ENCODE assay signal across 8 cellular contexts in genomic region chr16:57859331-57859730, GRCh38. TPM values are rescaled to one million over a fixed set of nuclear protein-coding genes. Genes with fewer than 3 reads are reported as not detected.
A peak's percentile ranks its signal among the peaks of the same experiment; 100 is the strongest.
DNase-seq lines count a peak whose midpoint lies in the region; ATAC-seq and TF ChIP-seq lines count a peak whose summit lies in the region.

No MANE protein-coding gene starts in this region.

- TF ChIP-seq CTCF in MCF 10A (IDR thresholded peaks at IDR 0.05; ENCODE audit: unreplicated experiment), result peak; percentile 31
- no peak for TF ChIP-seq CTCF in breast epithelium (IDR thresholded peaks at IDR 0.05)
- TF ChIP-seq CTCF in OCI-LY1 (IDR thresholded peaks at IDR 0.05; ENCODE audit: low read length), result peak; percentile 20; the same call in 1 of the 2 replicates
- peak; percentile 14 for TF ChIP-seq CTCF in epithelial cell of esophagus (IDR thresholded peaks at IDR 0.05; ENCODE audit: insufficient read depth, low read depth, low read length, missing control alignments)
- TF ChIP-seq CTCF in type B pancreatic cell (conservative IDR thresholded peaks at IDR 0.05), result peak; percentile 69

- H3K27me3 ChIP-seq in breast epithelium, result no peaks in the 10 kb centered on the region
- H3K27me3 ChIP-seq in OCI-LY1 (ENCODE audit: insufficient read depth, low read length), result no peaks in the 10 kb centered on the region

- H3K4me1 ChIP-seq in breast epithelium (no peaks in the 10 kb centered on the region), OCI-LY1 (ENCODE audit: insufficient read depth, low read length, severe bottlenecking) (no peaks in the 10 kb centered on the region)

- peaks cover 7% of the 10 kb centered on the region for H3K4me1 Mint-ChIP-seq in MCF 10A (ENCODE audit: insufficient read depth, unreplicated experiment)
- peaks cover 20% of the 10 kb centered on the region for H3K4me1 Mint-ChIP-seq in type B pancreatic cell (ENCODE audit: unreplicated experiment)

- no peak overlapping the region for H3K9ac ChIP-seq in OCI-LY1 (ENCODE audit: low read length)

- H3K27ac Mint-ChIP-seq in MCF 10A (ENCODE audit: low read depth, unreplicated experiment), result no peak overlapping the region
- H3K27ac Mint-ChIP-seq in type B pancreatic cell, result no peak overlapping the region

- H3K79me2 ChIP-seq in OCI-LY1 (ENCODE audit: insufficient read depth, low read length), result no peaks in the 10 kb centered on the region

- H3K4me3 Mint-ChIP-seq in MCF 10A (ENCODE audit: unreplicated experiment), result no peak overlapping the region
- no peak overlapping the region for H3K4me3 Mint-ChIP-seq in type B pancreatic cell

- H3K27me3 Mint-ChIP-seq in MCF 10A (ENCODE audit: insufficient read depth, unreplicated experiment) (no peaks in the 10 kb centered on the region), type B pancreatic cell (peaks cover 6% of the 10 kb centered on the region)

- H4K20me1 ChIP-seq in OCI-LY1 (ENCODE audit: insufficient read depth, low read length), result no peaks in the 10 kb centered on the region

- TF ChIP-seq POLR2A in breast epithelium (IDR thresholded peaks at IDR 0.05), result no peak

- ATAC-seq in GM19395 (IDR thresholded peaks at IDR 0.05; ENCODE audit: unreplicated experiment), result no peak
- no peak for ATAC-seq in HG02678 (IDR thresholded peaks at IDR 0.05; ENCODE audit: unreplicated experiment)
- no peak for ATAC-seq in GM21723 (IDR thresholded peaks at IDR 0.05; ENCODE audit: unreplicated experiment)

- H3K27ac ChIP-seq in breast epithelium, result no peak overlapping the region
- no peak overlapping the region for H3K27ac ChIP-seq in OCI-LY1 (ENCODE audit: low read depth, low read length, poor library complexity, severe bottlenecking)

- H3K9me3 ChIP-seq in breast epithelium (peaks cover 0 to 10% of the 10 kb centered on the region in 2 donors), OCI-LY1 (ENCODE audit: low read length) (no peaks in the 10 kb centered on the region)

- no peaks in the 10 kb centered on the region for H3F3A ChIP-seq in OCI-LY1 (ENCODE audit: insufficient read depth, low read length)

- peak; percentile 22 for DNase-seq in MCF 10A (ENCODE audit: unreplicated experiment)
- DNase-seq in breast epithelium (ENCODE audit: low spot score in 2 of 2), result no peak
- DNase-seq in epithelial cell of esophagus (ENCODE audit: low read depth), result peak; percentile 24
- DNase-seq in type B pancreatic cell (ENCODE audit: extremely low spot score, unreplicated experiment), result no peak

- POLR2A ChIA-PET in MCF 10A (lab: Yijun Ruan, JAX), result interaction anchor here (0.6 kb wide), 1 partner anchor 12 kb away, joined by 6 read pairs; no protein-coding TSS in a partner anchor

- H3K36me3 ChIP-seq in breast epithelium (no peaks in the 10 kb centered on the region), OCI-LY1 (ENCODE audit: insufficient read depth, low read length) (no peaks in the 10 kb centered on the region)

- no TSS peak for BruUV-seq in MCF 10A (replicated peaks; lab: Mats Ljungman, UMichigan)

- intact Hi-C loops in MCF 10A (cut with micrococcal nuclease), result no loop called here
- intact Hi-C loops in breast epithelium (cut with DNase I; ENCODE audit: low total_unique reads), result no loop called here

- H3K4me2 ChIP-seq in OCI-LY1 (ENCODE audit: low read length), result no peak overlapping the region

- CTCF ChIA-PET in MCF 10A (lab: Yijun Ruan, JAX), result interaction anchor here (1.6 to 9.6 kb wide), 2 partner anchors 19 to 66 kb away, joined by 3 to 176 read pairs; no protein-coding TSS in a partner anchor

- H2AFZ ChIP-seq in OCI-LY1 (ENCODE audit: low read length), result no peak overlapping the region

- H3K9me3 Mint-ChIP-seq in MCF 10A (ENCODE audit: unreplicated experiment) (no peaks in the 10 kb centered on the region), type B pancreatic cell (no peaks in the 10 kb centered on the region)

- H3K36me3 Mint-ChIP-seq in MCF 10A (ENCODE audit: insufficient read depth, unreplicated experiment) (no peaks in the 10 kb centered on the region), type B pancreatic cell (no peaks in the 10 kb centered on the region)

- H3K4me3 ChIP-seq in breast epithelium, result no peak overlapping the region
- H3K4me3 ChIP-seq in OCI-LY1 (ENCODE audit: low read depth, low read length, poor library complexity, severe bottlenecking), result no peak overlapping the region
- H3K4me3 ChIP-seq in epithelial cell of esophagus (ENCODE audit: low read length), result no peak overlapping the region

- no peaks in the 10 kb centered on the region for H3K9me2 ChIP-seq in OCI-LY1 (ENCODE audit: low read depth, low read length)

RNA-seq across cellular contexts. Expression of gene KIFC3, which starts 57.0 kb away (rescaled TPM):
- total RNA-seq in MCF 10A (2022) (97.1 and 120 TPM in 2 replicates), breast epithelium (10 to 100 TPM; 15.7 to 36.1 (median 35.1) TPM), type B pancreatic cell (ENCODE audit: low replicate concordance) (27.3 and 48.4 TPM in 2 replicates)

Comparison
In these comparisons a context has a peak if more than half of its experiments do, and no peak if none do; other contexts are left out.
1. DNase-seq: peak in MCF 10A (single experiment) and epithelial cell of esophagus (single experiment); none in breast epithelium (0 of 2) and type B pancreatic cell (single experiment).
2. CTCF ChIP-seq: peak in MCF 10A (single experiment), OCI-LY1 (single experiment), epithelial cell of esophagus (single experiment) and type B pancreatic cell (single experiment); none in breast epithelium (0 of 3).